Comparison of ENCODE assay signal across 13 cellular contexts in the genomic region with DNA sequence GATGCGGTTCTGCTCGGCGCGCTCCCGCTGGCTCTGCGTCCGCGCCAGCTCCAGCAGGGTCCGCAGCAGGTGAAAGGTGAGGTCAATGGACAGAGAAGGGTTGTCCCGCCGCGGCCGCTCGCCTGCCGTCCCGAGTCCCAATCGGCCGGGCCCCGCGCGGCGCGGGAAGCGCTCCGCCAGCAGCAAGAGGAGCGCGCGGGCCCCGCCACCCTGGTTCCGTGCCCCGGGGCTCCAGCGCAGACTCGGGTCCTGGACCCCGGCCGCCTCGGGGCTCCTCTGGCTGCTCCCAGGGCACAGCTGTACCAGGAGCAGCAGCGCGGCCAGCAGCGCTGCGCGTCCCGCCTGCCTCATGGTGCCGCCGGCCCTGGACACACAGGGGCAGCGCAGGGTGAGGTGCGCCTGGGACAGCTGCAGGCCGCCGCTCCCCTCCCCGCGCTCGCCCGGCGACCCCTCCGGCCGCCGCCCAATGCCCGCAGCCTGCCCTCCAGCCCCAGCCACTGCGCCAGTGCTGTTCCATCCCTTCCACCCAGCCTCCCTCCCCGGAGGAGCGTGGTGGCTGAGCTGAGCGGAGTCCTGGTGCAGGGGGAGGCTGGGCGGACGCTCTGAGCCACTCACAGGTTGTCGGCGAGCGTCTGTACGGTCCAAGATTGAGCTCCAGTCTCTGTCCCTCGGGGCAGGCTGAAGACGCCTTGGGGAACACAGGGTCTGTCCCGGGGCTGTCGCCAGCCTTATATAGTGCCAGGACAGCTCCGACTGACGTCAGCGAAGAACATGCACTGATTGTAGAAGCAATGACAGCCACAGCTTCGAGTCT. TPM values are rescaled to one million over a fixed set of nuclear protein-coding genes. Genes with fewer than 3 reads are reported as not detected.
A peak's percentile ranks its signal among the peaks of the same experiment; 100 is the strongest.
DNase-seq lines count a peak whose midpoint lies in the region; ATAC-seq and TF ChIP-seq lines count a peak whose summit lies in the region.
"Had no signal": no experiment of that assay in that cellular context is flagged by ENCODE, and none has a peak within 500 bp of the region (broad histone marks: within the 10 kb centered on the region; RNA-seq: fewer than 3 reads in every experiment).

No MANE protein-coding gene starts in this region.

- H3K4me1 Mint-ChIP-seq in activated T-cell treated with anti-CD3 and anti-CD28 coated beads, Interleukin-2, amount 50 U/mL, for 72 hours (ENCODE audit: low read depth), result peaks cover 4% of the 10 kb centered on the region
- peaks cover 4% of the 10 kb centered on the region for H3K4me1 Mint-ChIP-seq in activated CD4-positive, alpha-beta T cell treated with anti-CD3 and anti-CD28 coated beads, Interleukin-2, amount 10 ng/mL, durations not matched to agents 24 days and 14 days

- H3K27me3 ChIP-seq in smooth muscle cell (ENCODE audit: low read depth), result peaks cover 48% of the 10 kb centered on the region

- H3F3A ChIP-seq in smooth muscle cell (ENCODE audit: low read depth), result no peaks in the 10 kb centered on the region

- no peak overlapping the region for H3K9ac ChIP-seq in smooth muscle cell (ENCODE audit: low read depth)

- ATAC-seq in activated T-cell treated with anti-CD3 and anti-CD28 coated beads, Interleukin-2, amount 50 U/mL, for 72 hours (replicated peaks in 1 of 2), result no peak
- peak; percentile 4 for ATAC-seq in left ventricle myocardium superior
- ATAC-seq: A549 had no signal

- no peak overlapping the region for H3K27ac ChIP-seq in smooth muscle cell (ENCODE audit: low read depth)
- H3K27ac ChIP-seq: A549 had no signal

- intact Hi-C loops in left ventricle myocardium superior (cut with micrococcal nuclease), result no loop called here
- intact Hi-C loops in activated CD4-positive, alpha-beta T cell treated with anti-CD3 and anti-CD28 coated beads, Interleukin-2, amount 10 ng/mL, durations not matched to agents 24 days and 14 days (cut with micrococcal nuclease), result no loop called here

- peaks cover 21% of the 10 kb centered on the region for H3K27me3 Mint-ChIP-seq in activated T-cell treated with anti-CD3 and anti-CD28 coated beads, Interleukin-2, amount 50 U/mL, for 72 hours (ENCODE audit: low read depth)
- H3K27me3 Mint-ChIP-seq in activated CD4-positive, alpha-beta T cell treated with anti-CD3 and anti-CD28 coated beads, Interleukin-2, amount 10 ng/mL, durations not matched to agents 24 days and 14 days, result peaks cover 19% of the 10 kb centered on the region

- peak overlapping the region; percentile 67 for H3K4me2 ChIP-seq in smooth muscle cell
- H3K4me2 ChIP-seq: A549 had no signal

- no peak overlapping the region for H2AFZ ChIP-seq in smooth muscle cell (ENCODE audit: low read depth)

- no peak for DNase-seq in activated T-cell treated with anti-CD3 and anti-CD28 coated beads, Interleukin-2, amount 50 U/mL, for 72 hours
- no peak for DNase-seq in activated T-cell treated with anti-CD3 and anti-CD28 coated beads, Interleukin-2, amount 50 U/mL, for 1 hour
- DNase-seq in left ventricle myocardium superior (peak; percentile 41), smooth muscle cell (lab: John Stamatoyannopoulos, UW; ENCODE audit: unreplicated experiment) (no peak)
- DNase-seq in stimulated activated naive CD4-positive, alpha-beta T cell (lab: John Stamatoyannopoulos, UW), result no peak
- no peak for DNase-seq in activated CD4-positive, alpha-beta T cell treated with anti-CD3 and anti-CD28 coated beads, Interleukin-2, amount 10 ng/mL, durations not matched to agents 24 days and 14 days
- DNase-seq: activated effector memory CD4-positive, alpha-beta T cell treated with Interleukin-2 at 50 U/mL for 16 hours; effector CD4-positive, alpha-beta T cell; GF-D8; immature natural killer cell; NCI-H1105 had no signal

- no peak for TF ChIP-seq CTCF in smooth muscle cell (IDR thresholded peaks at IDR 0.05; ENCODE audit: borderline replicate concordance, insufficient read depth, poor library complexity, severe bottlenecking)

- H3K36me3 ChIP-seq in smooth muscle cell (ENCODE audit: low read depth), result no peaks in the 10 kb centered on the region

- WGBS in smooth muscle cell (ENCODE audit: low lambda C conversion rate), result 9% methylated on average over 64 of the region's 75 CpGs

- peaks cover 3 to 7% of the 10 kb centered on the region in 2 donors for H3K36me3 Mint-ChIP-seq in activated T-cell treated with anti-CD3 and anti-CD28 coated beads, Interleukin-2, amount 50 U/mL, for 72 hours (ENCODE audit: insufficient read depth in 2 of 2)
- H3K36me3 Mint-ChIP-seq in activated CD4-positive, alpha-beta T cell treated with anti-CD3 and anti-CD28 coated beads, Interleukin-2, amount 10 ng/mL, durations not matched to agents 24 days and 14 days (ENCODE audit: low read depth), result peaks cover 20% of the 10 kb centered on the region

- H3K4me1 ChIP-seq in smooth muscle cell (ENCODE audit: low read depth), result peaks cover 6% of the 10 kb centered on the region

- no peaks in the 10 kb centered on the region for H3K79me2 ChIP-seq in smooth muscle cell (ENCODE audit: low read depth)

- no peaks in the 10 kb centered on the region for H3K9me3 Mint-ChIP-seq in activated T-cell treated with anti-CD3 and anti-CD28 coated beads, Interleukin-2, amount 50 U/mL, for 72 hours
- no peaks in the 10 kb centered on the region for H3K9me3 Mint-ChIP-seq in activated CD4-positive, alpha-beta T cell treated with anti-CD3 and anti-CD28 coated beads, Interleukin-2, amount 10 ng/mL, durations not matched to agents 24 days and 14 days
- H3K9me3 Mint-ChIP-seq: immature natural killer cell had no signal

- H3K9me3 ChIP-seq in smooth muscle cell (replicated peaks; ENCODE audit: low read depth), result no peaks in the 10 kb centered on the region
- H3K9me3 ChIP-seq: A549 had no signal

- H4K20me1 ChIP-seq in smooth muscle cell (ENCODE audit: low read depth), result peaks cover 28% of the 10 kb centered on the region

- H3K27ac Mint-ChIP-seq in activated T-cell treated with anti-CD3 and anti-CD28 coated beads, Interleukin-2, amount 50 U/mL, for 72 hours, result no peak overlapping the region
- H3K27ac Mint-ChIP-seq in activated CD4-positive, alpha-beta T cell treated with anti-CD3 and anti-CD28 coated beads, Interleukin-2, amount 10 ng/mL, durations not matched to agents 24 days and 14 days, result no peak overlapping the region
- H3K27ac Mint-ChIP-seq: immature natural killer cell had no signal

- H3K4me3 ChIP-seq in smooth muscle cell, result peak overlapping the region; percentile 2
- H3K4me3 ChIP-seq: A549 had no signal

- H3K4me3 Mint-ChIP-seq in activated T-cell treated with anti-CD3 and anti-CD28 coated beads, Interleukin-2, amount 50 U/mL, for 72 hours, result peak overlapping the region; percentile 52 to 60
- no peak overlapping the region for H3K4me3 Mint-ChIP-seq in activated CD4-positive, alpha-beta T cell treated with anti-CD3 and anti-CD28 coated beads, Interleukin-2, amount 10 ng/mL, durations not matched to agents 24 days and 14 days

RNA-seq across cellular contexts. Expression of a gene that starts 0.5 kb away (rescaled TPM):
- 1 to 10 TPM; 4.9 to 7.6 TPM for total RNA-seq in activated T-cell treated with anti-CD3 and anti-CD28 coated beads, Interleukin-2, amount 50 U/mL, for 72 hours
- total RNA-seq in left ventricle myocardium superior (0.55 TPM), smooth muscle cell (0.36 and 0.54 TPM in 2 replicates)
- 2.7 and 3.6 TPM in 2 replicates for polyA plus RNA-seq in smooth muscle cell
- total RNA-seq in activated CD4-positive, alpha-beta T cell treated with anti-CD3 and anti-CD28 coated beads, Interleukin-2, amount 10 ng/mL, durations not matched to agents 24 days and 14 days, result 1.9 and 2.7 TPM in 2 replicates

RNA-seq across cellular contexts. Expression of a gene that starts 15.1 kb away (rescaled TPM):
- 10 to 100 TPM; 73.2 to 93.0 TPM for total RNA-seq in activated T-cell treated with anti-CD3 and anti-CD28 coated beads, Interleukin-2, amount 50 U/mL, for 72 hours
- 47.2 TPM for total RNA-seq in left ventricle myocardium superior
- total RNA-seq in smooth muscle cell, result 87.1 and 114 TPM in 2 replicates
- polyA plus RNA-seq in smooth muscle cell, result 117 and 128 TPM in 2 replicates
- total RNA-seq in activated CD4-positive, alpha-beta T cell treated with anti-CD3 and anti-CD28 coated beads, Interleukin-2, amount 10 ng/mL, durations not matched to agents 24 days and 14 days, result 86.8 and 89.1 TPM in 2 replicates

RNA-seq across cellular contexts. Expression of a gene that starts 25.5 kb away (rescaled TPM):
- under 1 TPM in 1 of 2 donors, not detected in 1; 0.36 TPM for total RNA-seq in activated T-cell treated with anti-CD3 and anti-CD28 coated beads, Interleukin-2, amount 50 U/mL, for 72 hours
- total RNA-seq in left ventricle myocardium superior (291 TPM), smooth muscle cell (0.22 TPM in 1 of 2 replicates, not detected in the other)
- polyA plus RNA-seq in smooth muscle cell, result 0.80 TPM in 1 of 2 replicates, not detected in the other
- 0.33 and 0.47 TPM in 2 replicates for total RNA-seq in activated CD4-positive, alpha-beta T cell treated with anti-CD3 and anti-CD28 coated beads, Interleukin-2, amount 10 ng/mL, durations not matched to agents 24 days and 14 days
- total RNA-seq: osteocyte had no signal

RNA-seq across cellular contexts. Expression of a gene that starts 32.5 kb away (rescaled TPM):
- total RNA-seq in activated T-cell treated with anti-CD3 and anti-CD28 coated beads, Interleukin-2, amount 50 U/mL, for 72 hours, result under 1 TPM in 1 of 2 donors, not detected in 1; 0.31 TPM
- total RNA-seq in left ventricle myocardium superior (2.1 TPM), smooth muscle cell (not detected in 2 replicates)
- not detected in 2 replicates for polyA plus RNA-seq in smooth muscle cell
- total RNA-seq in activated CD4-positive, alpha-beta T cell treated with anti-CD3 and anti-CD28 coated beads, Interleukin-2, amount 10 ng/mL, durations not matched to agents 24 days and 14 days, result not detected in 2 replicates
- total RNA-seq: osteocyte had no signal
- polyA plus RNA-seq: A549, immature natural killer cell had no signal

RNA-seq across cellular contexts. Expression of a gene that starts 44.9 kb away (rescaled TPM):
- total RNA-seq in activated T-cell treated with anti-CD3 and anti-CD28 coated beads, Interleukin-2, amount 50 U/mL, for 72 hours, result 1 to 10 TPM; 1.5 to 2.3 TPM
- total RNA-seq in left ventricle myocardium superior, result 9.4 TPM
- not detected in 2 replicates for total RNA-seq in smooth muscle cell
- 0.17 TPM in 1 of 2 replicates, not detected in the other for polyA plus RNA-seq in smooth muscle cell
- total RNA-seq in activated CD4-positive, alpha-beta T cell treated with anti-CD3 and anti-CD28 coated beads, Interleukin-2, amount 10 ng/mL, durations not matched to agents 24 days and 14 days, result 1.4 and 2.2 TPM in 2 replicates
- total RNA-seq: osteocyte had no signal
- polyA plus RNA-seq: immature natural killer cell had no signal

Comparison
In these comparisons a context has a peak if more than half of its experiments do, and no peak if none do; other contexts are left out.
1. RNA of a gene that starts 25.5 kb away (total RNA-seq): 291 TPM in left ventricle myocardium superior (single experiment); 0.36 TPM in activated T-cell treated with anti-CD3 and anti-CD28 coated beads, Interleukin-2, amount 50 U/mL, for 72 hours, 0.33 to 0.47 TPM in activated CD4-positive, alpha-beta T cell treated with anti-CD3 and anti-CD28 coated beads, Interleukin-2, amount 10 ng/mL, durations not matched to agents 24 days and 14 days and 0.22 TPM in smooth muscle cell; every median in the first group is over 100 times any median in the second.